Comparison of ENCODE assay signal across 1 cellular context in the genomic region with DNA sequence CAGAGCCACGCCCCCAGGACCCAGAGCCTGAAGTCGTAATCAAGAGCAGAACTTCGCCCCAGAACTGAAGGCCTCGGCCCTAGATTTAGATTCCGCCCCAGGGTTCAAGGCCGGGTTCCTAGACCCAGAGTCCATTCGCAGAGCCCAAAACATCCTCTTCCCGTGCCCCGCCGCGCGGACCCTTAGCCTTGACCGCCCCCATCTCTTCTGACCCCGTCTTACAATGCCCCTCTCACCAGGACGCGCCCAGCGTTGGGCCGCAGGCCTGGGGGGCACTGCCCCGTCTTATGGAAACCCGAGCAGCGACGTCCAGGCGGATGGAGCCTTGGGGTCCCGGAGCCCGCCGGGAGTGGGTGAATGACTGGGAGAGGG.
TF ChIP-seq lines count a peak whose summit lies in the region.

No MANE protein-coding gene starts in this region.

TF ChIP-seq in HepG2, 621 proteins besides CTCF, POLR2A, EP300 and RAD21 (continued from another document and continues in another):
- TF ChIP-seq, protein P1, sequence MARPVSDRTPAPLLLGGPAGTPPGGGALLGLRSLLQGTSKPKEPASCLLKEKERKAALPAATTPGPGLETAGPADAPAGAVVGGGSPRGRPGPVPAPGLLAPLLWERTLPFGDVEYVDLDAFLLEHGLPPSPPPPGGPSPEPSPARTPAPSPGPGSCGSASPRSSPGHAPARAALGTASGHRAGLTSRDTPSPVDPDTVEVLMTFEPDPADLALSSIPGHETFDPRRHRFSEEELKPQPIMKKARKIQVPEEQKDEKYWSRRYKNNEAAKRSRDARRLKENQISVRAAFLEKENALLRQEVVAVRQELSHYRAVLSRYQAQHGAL (CRISPR knock-in tag; IDR thresholded peaks at IDR 0.05; ENCODE audit: not compliant biosample characterization): no peak
- no peak for TF ChIP-seq KDM6A (CRISPR knock-in tag; IDR thresholded peaks at IDR 0.05; ENCODE audit: low read depth)
- TF ChIP-seq GTF3A (CRISPR knock-in tag; conservative IDR thresholded peaks at IDR 0.05): no peak
- TF ChIP-seq, protein P2, sequence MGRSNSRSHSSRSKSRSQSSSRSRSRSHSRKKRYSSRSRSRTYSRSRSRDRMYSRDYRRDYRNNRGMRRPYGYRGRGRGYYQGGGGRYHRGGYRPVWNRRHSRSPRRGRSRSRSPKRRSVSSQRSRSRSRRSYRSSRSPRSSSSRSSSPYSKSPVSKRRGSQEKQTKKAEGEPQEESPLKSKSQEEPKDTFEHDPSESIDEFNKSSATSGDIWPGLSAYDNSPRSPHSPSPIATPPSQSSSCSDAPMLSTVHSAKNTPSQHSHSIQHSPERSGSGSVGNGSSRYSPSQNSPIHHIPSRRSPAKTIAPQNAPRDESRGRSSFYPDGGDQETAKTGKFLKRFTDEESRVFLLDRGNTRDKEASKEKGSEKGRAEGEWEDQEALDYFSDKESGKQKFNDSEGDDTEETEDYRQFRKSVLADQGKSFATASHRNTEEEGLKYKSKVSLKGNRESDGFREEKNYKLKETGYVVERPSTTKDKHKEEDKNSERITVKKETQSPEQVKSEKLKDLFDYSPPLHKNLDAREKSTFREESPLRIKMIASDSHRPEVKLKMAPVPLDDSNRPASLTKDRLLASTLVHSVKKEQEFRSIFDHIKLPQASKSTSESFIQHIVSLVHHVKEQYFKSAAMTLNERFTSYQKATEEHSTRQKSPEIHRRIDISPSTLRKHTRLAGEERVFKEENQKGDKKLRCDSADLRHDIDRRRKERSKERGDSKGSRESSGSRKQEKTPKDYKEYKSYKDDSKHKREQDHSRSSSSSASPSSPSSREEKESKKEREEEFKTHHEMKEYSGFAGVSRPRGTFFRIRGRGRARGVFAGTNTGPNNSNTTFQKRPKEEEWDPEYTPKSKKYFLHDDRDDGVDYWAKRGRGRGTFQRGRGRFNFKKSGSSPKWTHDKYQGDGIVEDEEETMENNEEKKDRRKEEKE (IDR thresholded peaks at IDR 0.05): no peak
- no peak for TF ChIP-seq XBP1 (CRISPR knock-in tag; IDR thresholded peaks at IDR 0.05)
- no peak for TF ChIP-seq ZNF781 (CRISPR knock-in tag; IDR thresholded peaks at IDR 0.05; ENCODE audit: borderline replicate concordance, not compliant biosample characterization)
- TF ChIP-seq SCMH1 (CRISPR knock-in tag; IDR thresholded peaks at IDR 0.05; ENCODE audit: borderline replicate concordance): no peak
- TF ChIP-seq ZNF101 (CRISPR knock-in tag; IDR thresholded peaks at IDR 0.05; ENCODE audit: borderline replicate concordance, low read depth): no peak
- peak; percentile 45; the same call in 1 of the 2 replicates for TF ChIP-seq PHF21A (CRISPR knock-in tag; IDR thresholded peaks at IDR 0.05)
- TF ChIP-seq RXRA (CRISPR knock-in tag; IDR thresholded peaks at IDR 0.05): no peak; the same call in 1 of the 2 replicates
- no peak for TF ChIP-seq SRSF9 (IDR thresholded peaks at IDR 0.05; ENCODE audit: borderline replicate concordance, insufficient read depth, low read depth, low read length, poor library complexity, severe bottlenecking)
- TF ChIP-seq ATM (IDR thresholded peaks at IDR 0.05; ENCODE audit: borderline replicate concordance): no peak
- no peak for TF ChIP-seq ZNF569 (CRISPR knock-in tag; IDR thresholded peaks at IDR 0.05; ENCODE audit: borderline replicate concordance)
- no peak for TF ChIP-seq SAP130 (CRISPR knock-in tag; IDR thresholded peaks at IDR 0.05; ENCODE audit: low read depth)
- no peak; the same call in 1 of the 2 replicates for TF ChIP-seq ZNF788 (CRISPR knock-in tag; IDR thresholded peaks at IDR 0.05; ENCODE audit: borderline replicate concordance)
- TF ChIP-seq IRF2 (CRISPR knock-in tag; IDR thresholded peaks at IDR 0.05): no peak
- TF ChIP-seq FOXA1 (IDR thresholded peaks at IDR 0.05): no peak
- TF ChIP-seq FOXA1 (CRISPR knock-in tag; IDR thresholded peaks at IDR 0.05): no peak
- TF ChIP-seq, protein P3, sequence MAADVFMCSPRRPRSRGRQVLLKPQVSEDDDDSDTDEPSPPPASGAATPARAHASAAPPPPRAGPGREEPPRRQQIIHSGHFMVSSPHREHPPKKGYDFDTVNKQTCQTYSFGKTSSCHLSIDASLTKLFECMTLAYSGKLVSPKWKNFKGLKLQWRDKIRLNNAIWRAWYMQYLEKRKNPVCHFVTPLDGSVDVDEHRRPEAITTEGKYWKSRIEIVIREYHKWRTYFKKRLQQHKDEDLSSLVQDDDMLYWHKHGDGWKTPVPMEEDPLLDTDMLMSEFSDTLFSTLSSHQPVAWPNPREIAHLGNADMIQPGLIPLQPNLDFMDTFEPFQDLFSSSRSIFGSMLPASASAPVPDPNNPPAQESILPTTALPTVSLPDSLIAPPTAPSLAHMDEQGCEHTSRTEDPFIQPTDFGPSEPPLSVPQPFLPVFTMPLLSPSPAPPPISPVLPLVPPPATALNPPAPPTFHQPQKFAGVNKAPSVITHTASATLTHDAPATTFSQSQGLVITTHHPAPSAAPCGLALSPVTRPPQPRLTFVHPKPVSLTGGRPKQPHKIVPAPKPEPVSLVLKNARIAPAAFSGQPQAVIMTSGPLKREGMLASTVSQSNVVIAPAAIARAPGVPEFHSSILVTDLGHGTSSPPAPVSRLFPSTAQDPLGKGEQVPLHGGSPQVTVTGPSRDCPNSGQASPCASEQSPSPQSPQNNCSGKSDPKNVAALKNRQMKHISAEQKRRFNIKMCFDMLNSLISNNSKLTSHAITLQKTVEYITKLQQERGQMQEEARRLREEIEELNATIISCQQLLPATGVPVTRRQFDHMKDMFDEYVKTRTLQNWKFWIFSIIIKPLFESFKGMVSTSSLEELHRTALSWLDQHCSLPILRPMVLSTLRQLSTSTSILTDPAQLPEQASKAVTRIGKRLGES (CRISPR knock-in tag; IDR thresholded peaks at IDR 0.05; ENCODE audit: borderline replicate concordance): no peak
- no peak for TF ChIP-seq ATAD3A (CRISPR knock-in tag; IDR thresholded peaks at IDR 0.05)
- no peak for TF ChIP-seq NR1H2 (CRISPR knock-in tag; IDR thresholded peaks at IDR 0.05; ENCODE audit: borderline replicate concordance, low read depth)
- no peak for TF ChIP-seq NFATC3 (CRISPR knock-in tag; IDR thresholded peaks at IDR 0.05)
- TF ChIP-seq HIVEP1 (CRISPR knock-in tag; IDR thresholded peaks at IDR 0.05): no peak
- TF ChIP-seq ZFP41 (CRISPR knock-in tag; IDR thresholded peaks at IDR 0.05; ENCODE audit: borderline replicate concordance): no peak
- no peak for TF ChIP-seq EED (CRISPR knock-in tag; IDR thresholded peaks at IDR 0.05)
- TF ChIP-seq, protein P4, sequence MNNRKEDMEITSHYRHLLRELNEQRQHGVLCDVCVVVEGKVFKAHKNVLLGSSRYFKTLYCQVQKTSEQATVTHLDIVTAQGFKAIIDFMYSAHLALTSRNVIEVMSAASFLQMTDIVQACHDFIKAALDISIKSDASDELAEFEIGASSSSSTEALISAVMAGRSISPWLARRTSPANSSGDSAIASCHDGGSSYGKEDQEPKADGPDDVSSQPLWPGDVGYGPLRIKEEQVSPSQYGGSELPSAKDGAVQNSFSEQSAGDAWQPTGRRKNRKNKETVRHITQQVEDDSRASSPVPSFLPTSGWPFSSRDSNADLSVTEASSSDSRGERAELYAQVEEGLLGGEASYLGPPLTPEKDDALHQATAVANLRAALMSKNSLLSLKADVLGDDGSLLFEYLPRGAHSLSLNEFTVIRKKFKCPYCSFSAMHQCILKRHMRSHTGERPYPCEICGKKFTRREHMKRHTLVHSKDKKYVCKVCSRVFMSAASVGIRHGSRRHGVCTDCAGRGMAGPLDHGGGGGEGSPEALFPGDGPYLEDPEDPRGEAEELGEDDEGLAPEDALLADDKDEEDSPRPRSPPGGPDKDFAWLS (CRISPR knock-in tag; IDR thresholded peaks at IDR 0.05; ENCODE audit: borderline replicate concordance): no peak
- TF ChIP-seq, protein P5, sequence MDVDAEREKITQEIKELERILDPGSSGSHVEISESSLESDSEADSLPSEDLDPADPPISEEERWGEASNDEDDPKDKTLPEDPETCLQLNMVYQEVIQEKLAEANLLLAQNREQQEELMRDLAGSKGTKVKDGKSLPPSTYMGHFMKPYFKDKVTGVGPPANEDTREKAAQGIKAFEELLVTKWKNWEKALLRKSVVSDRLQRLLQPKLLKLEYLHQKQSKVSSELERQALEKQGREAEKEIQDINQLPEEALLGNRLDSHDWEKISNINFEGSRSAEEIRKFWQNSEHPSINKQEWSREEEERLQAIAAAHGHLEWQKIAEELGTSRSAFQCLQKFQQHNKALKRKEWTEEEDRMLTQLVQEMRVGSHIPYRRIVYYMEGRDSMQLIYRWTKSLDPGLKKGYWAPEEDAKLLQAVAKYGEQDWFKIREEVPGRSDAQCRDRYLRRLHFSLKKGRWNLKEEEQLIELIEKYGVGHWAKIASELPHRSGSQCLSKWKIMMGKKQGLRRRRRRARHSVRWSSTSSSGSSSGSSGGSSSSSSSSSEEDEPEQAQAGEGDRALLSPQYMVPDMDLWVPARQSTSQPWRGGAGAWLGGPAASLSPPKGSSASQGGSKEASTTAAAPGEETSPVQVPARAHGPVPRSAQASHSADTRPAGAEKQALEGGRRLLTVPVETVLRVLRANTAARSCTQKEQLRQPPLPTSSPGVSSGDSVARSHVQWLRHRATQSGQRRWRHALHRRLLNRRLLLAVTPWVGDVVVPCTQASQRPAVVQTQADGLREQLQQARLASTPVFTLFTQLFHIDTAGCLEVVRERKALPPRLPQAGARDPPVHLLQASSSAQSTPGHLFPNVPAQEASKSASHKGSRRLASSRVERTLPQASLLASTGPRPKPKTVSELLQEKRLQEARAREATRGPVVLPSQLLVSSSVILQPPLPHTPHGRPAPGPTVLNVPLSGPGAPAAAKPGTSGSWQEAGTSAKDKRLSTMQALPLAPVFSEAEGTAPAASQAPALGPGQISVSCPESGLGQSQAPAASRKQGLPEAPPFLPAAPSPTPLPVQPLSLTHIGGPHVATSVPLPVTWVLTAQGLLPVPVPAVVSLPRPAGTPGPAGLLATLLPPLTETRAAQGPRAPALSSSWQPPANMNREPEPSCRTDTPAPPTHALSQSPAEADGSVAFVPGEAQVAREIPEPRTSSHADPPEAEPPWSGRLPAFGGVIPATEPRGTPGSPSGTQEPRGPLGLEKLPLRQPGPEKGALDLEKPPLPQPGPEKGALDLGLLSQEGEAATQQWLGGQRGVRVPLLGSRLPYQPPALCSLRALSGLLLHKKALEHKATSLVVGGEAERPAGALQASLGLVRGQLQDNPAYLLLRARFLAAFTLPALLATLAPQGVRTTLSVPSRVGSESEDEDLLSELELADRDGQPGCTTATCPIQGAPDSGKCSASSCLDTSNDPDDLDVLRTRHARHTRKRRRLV (CRISPR knock-in tag; IDR thresholded peaks at IDR 0.05): no peak
- no peak for TF ChIP-seq ZNF713 (CRISPR knock-in tag; IDR thresholded peaks at IDR 0.05)
- TF ChIP-seq ZSCAN21 (CRISPR knock-in tag; IDR thresholded peaks at IDR 0.05; ENCODE audit: borderline replicate concordance): no peak
- no peak for TF ChIP-seq NPAS2 (CRISPR knock-in tag; IDR thresholded peaks at IDR 0.05; ENCODE audit: borderline replicate concordance)
- TF ChIP-seq RFX5 (IDR thresholded peaks at IDR 0.05; ENCODE audit: low read depth, low read length): no peak
- no peak for TF ChIP-seq ZFP36 (IDR thresholded peaks at IDR 0.05; ENCODE audit: borderline replicate concordance, low read depth, low read length, partially characterized antibody)
- TF ChIP-seq PHB2 (IDR thresholded peaks at IDR 0.05; ENCODE audit: partially characterized antibody): no peak
- TF ChIP-seq EHMT2 (IDR thresholded peaks at IDR 0.05; ENCODE audit: borderline replicate concordance, low read depth, low read length): no peak
- no peak for TF ChIP-seq ZNF749 (CRISPR knock-in tag; IDR thresholded peaks at IDR 0.05; ENCODE audit: borderline replicate concordance)
- TF ChIP-seq ZNF703 (CRISPR knock-in tag; IDR thresholded peaks at IDR 0.05; ENCODE audit: borderline replicate concordance): no peak
- TF ChIP-seq CHCHD3 (CRISPR knock-in tag; IDR thresholded peaks at IDR 0.05): no peak
- no peak for TF ChIP-seq SMAD1 (CRISPR knock-in tag; IDR thresholded peaks at IDR 0.05; ENCODE audit: borderline replicate concordance, low read depth)
- TF ChIP-seq, protein P6, sequence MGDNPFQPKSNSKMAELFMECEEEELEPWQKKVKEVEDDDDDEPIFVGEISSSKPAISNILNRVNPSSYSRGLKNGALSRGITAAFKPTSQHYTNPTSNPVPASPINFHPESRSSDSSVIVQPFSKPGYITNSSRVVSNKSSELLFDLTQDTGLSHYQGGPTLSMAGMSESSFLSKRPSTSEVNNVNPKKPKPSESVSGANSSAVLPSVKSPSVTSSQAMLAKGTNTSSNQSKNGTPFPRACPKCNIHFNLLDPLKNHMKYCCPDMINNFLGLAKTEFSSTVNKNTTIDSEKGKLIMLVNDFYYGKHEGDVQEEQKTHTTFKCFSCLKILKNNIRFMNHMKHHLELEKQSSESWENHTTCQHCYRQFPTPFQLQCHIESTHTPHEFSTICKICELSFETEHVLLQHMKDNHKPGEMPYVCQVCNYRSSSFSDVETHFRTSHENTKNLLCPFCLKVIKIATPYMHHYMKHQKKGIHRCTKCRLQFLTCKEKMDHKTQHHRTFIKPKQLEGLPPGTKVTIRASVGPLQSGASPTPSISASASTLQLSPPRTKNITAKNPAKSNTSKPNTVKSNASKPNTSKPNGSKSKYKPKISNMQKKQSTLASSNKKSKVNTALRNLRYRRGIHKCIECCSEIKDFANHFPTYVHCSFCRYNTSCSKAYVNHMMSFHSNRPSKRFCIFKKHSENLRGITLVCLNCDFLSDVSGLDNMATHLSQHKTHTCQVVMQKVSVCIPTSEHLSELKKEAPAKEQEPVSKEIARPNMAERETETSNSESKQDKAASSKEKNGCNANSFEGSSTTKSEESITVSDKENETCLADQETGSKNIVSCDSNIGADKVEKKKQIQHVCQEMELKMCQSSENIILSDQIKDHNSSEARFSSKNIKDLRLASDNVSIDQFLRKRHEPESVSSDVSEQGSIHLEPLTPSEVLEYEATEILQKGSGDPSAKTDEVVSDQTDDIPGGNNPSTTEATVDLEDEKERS (CRISPR knock-in tag; IDR thresholded peaks at IDR 0.05): no peak
- TF ChIP-seq HNRNPL (IDR thresholded peaks at IDR 0.05; ENCODE audit: low read depth, low read length): no peak
- TF ChIP-seq KDM5A (IDR thresholded peaks at IDR 0.05; ENCODE audit: borderline replicate concordance, low read length): no peak
- TF ChIP-seq ZKSCAN5 (CRISPR knock-in tag; IDR thresholded peaks at IDR 0.05): no peak
- TF ChIP-seq ZNF224 (CRISPR knock-in tag; IDR thresholded peaks at IDR 0.05): no peak
- no peak for TF ChIP-seq SYNCRIP (IDR thresholded peaks at IDR 0.05; ENCODE audit: insufficient read depth, low read depth, low read length)
- TF ChIP-seq KLF16 (CRISPR knock-in tag; IDR thresholded peaks at IDR 0.05): no peak
- TF ChIP-seq NFKBIZ (CRISPR knock-in tag; IDR thresholded peaks at IDR 0.05): no peak
- no peak for TF ChIP-seq FOXP1 (IDR thresholded peaks at IDR 0.05)
- no peak for TF ChIP-seq FOXP1 (CRISPR knock-in tag; IDR thresholded peaks at IDR 0.05)
- no peak for TF ChIP-seq ELF4 (CRISPR knock-in tag; IDR thresholded peaks at IDR 0.05; ENCODE audit: borderline replicate concordance)
- no peak for TF ChIP-seq NCOA2 (CRISPR knock-in tag; IDR thresholded peaks at IDR 0.05)
- no peak; the same call in 1 of the 2 replicates for TF ChIP-seq ZSCAN20 (CRISPR knock-in tag; IDR thresholded peaks at IDR 0.05; ENCODE audit: borderline replicate concordance)
- TF ChIP-seq TCF12 (IDR thresholded peaks at IDR 0.05): no peak
- no peak for TF ChIP-seq TCF12 (CRISPR knock-in tag; IDR thresholded peaks at IDR 0.05)
- peak; percentile 52; the same call in 1 of the 2 replicates for TF ChIP-seq DR1 (CRISPR knock-in tag; IDR thresholded peaks at IDR 0.05)
- TF ChIP-seq RARG (CRISPR knock-in tag; IDR thresholded peaks at IDR 0.05; ENCODE audit: low read depth): no peak
